8 cellular contexts compared by ENCODE assay signal in genomic region chr19:55086730-55087541, GRCh38. TPM values are rescaled to one million over a fixed set of nuclear protein-coding genes. Genes with fewer than 3 reads are reported as not detected.
DNase-seq lines count a peak whose midpoint lies in the region; ATAC-seq and TF ChIP-seq lines count a peak whose summit lies in the region.

No MANE protein-coding gene starts in this region.

- H3K36me3 ChIP-seq in subcutaneous abdominal adipose tissue (ENCODE audit: control insufficient read depth in 5 of 5, insufficient read depth in 5 of 5, low read length in 5 of 5): peaks cover 0 to 19% (median 17%) of the 10 kb centered on the region in 5 donors

- H3K4me1 Mint-ChIP-seq in activated naive CD4-positive, alpha-beta T cell treated with anti-CD3 and anti-CD28 coated beads for 36 hours (ENCODE audit: low read depth): peaks cover 22% of the 10 kb centered on the region
- no peaks in the 10 kb centered on the region for H3K4me1 Mint-ChIP-seq in Calu3 (ENCODE audit: low read depth, unreplicated experiment)

- peak overlapping the region; percentile 59 for H3K4me3 Mint-ChIP-seq in activated naive CD4-positive, alpha-beta T cell treated with anti-CD3 and anti-CD28 coated beads for 36 hours
- H3K4me3 Mint-ChIP-seq in Calu3 (ENCODE audit: low read depth, unreplicated experiment): no peak overlapping the region

- intact Hi-C loops in activated naive CD4-positive, alpha-beta T cell treated with anti-CD3 and anti-CD28 coated beads for 36 hours (cut with micrococcal nuclease): loop anchor here (10.0 kb wide), 2 partner anchors 78 to 622 kb away; partner anchors contain the start of genes DNAAF3 and LENG9
- intact Hi-C loops in Calu3 (cut with micrococcal nuclease; ENCODE audit: unreplicated experiment): no loop called here

- no peak overlapping the region for H3K27ac ChIP-seq in subcutaneous abdominal adipose tissue (ENCODE audit: low read depth, low read length)

- CTCF ChIA-PET in activated naive CD4-positive, alpha-beta T cell treated with anti-CD3 and anti-CD28 coated beads for 36 hours (lab: Charles Lee): interaction anchor here (1.1 to 1.3 kb wide), 2 partner anchors 21 to 50 kb away, joined by 3 read pairs; no protein-coding TSS in a partner anchor
- CTCF ChIA-PET in Calu3 (lab: Charles Lee): interaction anchor here (1.5 kb wide), 1 partner anchor 20 kb away, joined by 3 read pairs; no protein-coding TSS in a partner anchor

- peak overlapping the region; percentile 56 for H3K4me3 ChIP-seq in fibroblast of villous mesenchyme (ENCODE audit: low read depth, low read length)
- peak overlapping the region; percentile 41 to 66 (median 59) for H3K4me3 ChIP-seq in subcutaneous abdominal adipose tissue (ENCODE audit: low read depth in 1 of 5, low read length in 5 of 5)

- H3K36me3 Mint-ChIP-seq in activated naive CD4-positive, alpha-beta T cell treated with anti-CD3 and anti-CD28 coated beads for 36 hours (ENCODE audit: low read depth): peaks cover 15% of the 10 kb centered on the region
- peaks cover 62% of the 10 kb centered on the region for H3K36me3 Mint-ChIP-seq in Calu3 (ENCODE audit: insufficient read depth, unreplicated experiment)

- peaks cover 55% of the 10 kb centered on the region for H3K27me3 Mint-ChIP-seq in activated naive CD4-positive, alpha-beta T cell treated with anti-CD3 and anti-CD28 coated beads for 36 hours (ENCODE audit: low read depth)
- H3K27me3 Mint-ChIP-seq in Calu3 (ENCODE audit: unreplicated experiment): no peaks in the 10 kb centered on the region

- DNase-seq in Daoy (ENCODE audit: low read depth): peak; percentile 97
- peak; percentile 90 for DNase-seq in NCI-H460 (ENCODE audit: extremely low read depth, low read depth)
- peak; percentile 73 for DNase-seq in activated naive CD4-positive, alpha-beta T cell treated with anti-CD3 and anti-CD28 coated beads for 36 hours
- peak; percentile 93 for DNase-seq in fibroblast of villous mesenchyme (ENCODE audit: low read depth)
- peak; percentile 88 for DNase-seq in myocyte (ENCODE audit: low read depth)
- no peak for DNase-seq in Calu3

- H3K27ac Mint-ChIP-seq in activated naive CD4-positive, alpha-beta T cell treated with anti-CD3 and anti-CD28 coated beads for 36 hours: no peak overlapping the region
- no peak overlapping the region for H3K27ac Mint-ChIP-seq in Calu3 (ENCODE audit: unreplicated experiment)

- no peaks in the 10 kb centered on the region for H3K9me3 ChIP-seq in subcutaneous abdominal adipose tissue (ENCODE audit: control insufficient read depth in 5 of 5, low read length in 5 of 5)

- BruUV-seq in Calu3 (replicated peaks; lab: Mats Ljungman, UMichigan): no TSS peak

- peaks cover 0 to 32% (median 24%) of the 10 kb centered on the region in 5 donors for H3K4me1 ChIP-seq in subcutaneous abdominal adipose tissue (ENCODE audit: control insufficient read depth in 5 of 5, insufficient read depth in 5 of 5, low read length in 5 of 5)

- no peak for ATAC-seq in GM19351 (IDR thresholded peaks at IDR 0.05; ENCODE audit: unreplicated experiment)

- H3K9ac ChIP-seq in subcutaneous abdominal adipose tissue (ENCODE audit: low read length in 5 of 5): peak overlapping the region in 2 of 5 donors; percentile 41 to 47

- no peaks in the 10 kb centered on the region for H3K9me3 Mint-ChIP-seq in activated naive CD4-positive, alpha-beta T cell treated with anti-CD3 and anti-CD28 coated beads for 36 hours
- no peaks in the 10 kb centered on the region for H3K9me3 Mint-ChIP-seq in Calu3 (ENCODE audit: low read depth, unreplicated experiment)

- no peak for TF ChIP-seq CTCF in fibroblast of villous mesenchyme (IDR thresholded peaks at IDR 0.05; ENCODE audit: insufficient read depth, low read depth, low read length)
- no peak for TF ChIP-seq CTCF in Calu3 (IDR thresholded peaks at IDR 0.05; ENCODE audit: unreplicated experiment)

- peaks cover 39 to 54% (median 45%) of the 10 kb centered on the region in 5 donors for H3K27me3 ChIP-seq in subcutaneous abdominal adipose tissue (ENCODE audit: control insufficient read depth in 5 of 5, insufficient read depth in 4 of 5, low read length in 5 of 5)

RNA-seq across cellular contexts. Expression of gene EPS8L1, which starts 11.3 kb away (rescaled TPM):
- 1.6 and 4.9 TPM in 2 replicates for total RNA-seq in Daoy (2014; rRNA removed; shearing (Covaris generic))
- total RNA-seq in NCI-H460 (2014; rRNA removed; shearing (Covaris generic)): 3.9 and 5.4 TPM in 2 replicates
- polyA plus RNA-seq in NCI-H460 (2014; cell fraction: nucleus; rRNA removed): 8.1 and 15.7 TPM in 2 replicates
- under 1 TPM; 0.88 to 0.89 TPM for total RNA-seq in activated naive CD4-positive, alpha-beta T cell treated with anti-CD3 and anti-CD28 coated beads for 36 hours
- total RNA-seq in fibroblast of villous mesenchyme (1.3 and 2.2 TPM in 2 replicates), myocyte (0.78 and 1.4 TPM in 2 replicates), Calu3 (2022) (97.3 and 147 TPM in 2 replicates)
- 2.2 TPM for polyA plus RNA-seq in myocyte (2012)

RNA-seq across cellular contexts. Expression of gene RDH13, which starts 24.0 kb away (rescaled TPM):
- total RNA-seq in Daoy (2014; rRNA removed; shearing (Covaris generic)): 14.1 and 17.0 TPM in 2 replicates
- total RNA-seq in NCI-H460 (2014; rRNA removed; shearing (Covaris generic)): 12.2 and 14.1 TPM in 2 replicates
- polyA plus RNA-seq in NCI-H460 (2014; cell fraction: nucleus; rRNA removed): 29.4 and 38.2 TPM in 2 replicates
- 1 to 10 TPM; 8.7 to 8.9 TPM for total RNA-seq in activated naive CD4-positive, alpha-beta T cell treated with anti-CD3 and anti-CD28 coated beads for 36 hours
- total RNA-seq in fibroblast of villous mesenchyme (9.0 and 9.1 TPM in 2 replicates), myocyte (4.9 and 9.4 TPM in 2 replicates), Calu3 (2022) (50.1 and 54.5 TPM in 2 replicates)
- polyA plus RNA-seq in myocyte (2012): 9.3 TPM

RNA-seq across cellular contexts. Expression of gene PPP1R12C, which starts 30.5 kb away (rescaled TPM):
- total RNA-seq in Daoy (2014; rRNA removed; shearing (Covaris generic)): 41.5 and 44.2 TPM in 2 replicates
- 22.2 and 25.0 TPM in 2 replicates for total RNA-seq in NCI-H460 (2014; rRNA removed; shearing (Covaris generic))
- polyA plus RNA-seq in NCI-H460 (2014; cell fraction: nucleus; rRNA removed): 156 and 158 TPM in 2 replicates
- 10 to 100 TPM; 41.2 to 42.1 TPM for total RNA-seq in activated naive CD4-positive, alpha-beta T cell treated with anti-CD3 and anti-CD28 coated beads for 36 hours
- 49.7 and 69.9 TPM in 2 replicates for total RNA-seq in fibroblast of villous mesenchyme
- total RNA-seq in myocyte: 43.5 and 46.8 TPM in 2 replicates
- polyA plus RNA-seq in myocyte (2012): 60.8 TPM
- total RNA-seq in Calu3 (2022): 140 and 151 TPM in 2 replicates

RNA-seq across cellular contexts. Expression of gene GP6, which starts 48.9 kb away (rescaled TPM):
- total RNA-seq in Daoy (2014; rRNA removed; shearing (Covaris generic)): 0.91 TPM in 1 of 2 replicates, not detected in the other
- 0.17 TPM in 1 of 2 replicates, not detected in the other for total RNA-seq in NCI-H460 (2014; rRNA removed; shearing (Covaris generic))
- 2.3 TPM in 1 of 2 replicates, not detected in the other for polyA plus RNA-seq in NCI-H460 (2014; cell fraction: nucleus; rRNA removed)
- total RNA-seq in activated naive CD4-positive, alpha-beta T cell treated with anti-CD3 and anti-CD28 coated beads for 36 hours: not detected
- total RNA-seq in fibroblast of villous mesenchyme (not detected in 2 replicates), myocyte (not detected in 2 replicates), Calu3 (2022) (1.3 and 1.9 TPM in 2 replicates)
- polyA plus RNA-seq in myocyte (2012): not detected

Comparison
In these comparisons a context has a peak if more than half of its experiments do, and no peak if none do; other contexts are left out.
1. RNA of gene EPS8L1, which starts 11.3 kb away (total RNA-seq): 97.3 to 147 TPM in Calu3; 1.6 to 4.9 TPM in Daoy, 3.9 to 5.4 TPM in NCI-H460, 1.3 to 2.2 TPM in fibroblast of villous mesenchyme, 0.78 to 1.4 TPM in myocyte and 0.88 to 0.89 TPM in activated naive CD4-positive, alpha-beta T cell treated with anti-CD3 and anti-CD28 coated beads for 36 hours; every median in the first group is over 10 times any median in the second.